ENCODE assay signal across 16 cellular contexts in the genomic region with DNA sequence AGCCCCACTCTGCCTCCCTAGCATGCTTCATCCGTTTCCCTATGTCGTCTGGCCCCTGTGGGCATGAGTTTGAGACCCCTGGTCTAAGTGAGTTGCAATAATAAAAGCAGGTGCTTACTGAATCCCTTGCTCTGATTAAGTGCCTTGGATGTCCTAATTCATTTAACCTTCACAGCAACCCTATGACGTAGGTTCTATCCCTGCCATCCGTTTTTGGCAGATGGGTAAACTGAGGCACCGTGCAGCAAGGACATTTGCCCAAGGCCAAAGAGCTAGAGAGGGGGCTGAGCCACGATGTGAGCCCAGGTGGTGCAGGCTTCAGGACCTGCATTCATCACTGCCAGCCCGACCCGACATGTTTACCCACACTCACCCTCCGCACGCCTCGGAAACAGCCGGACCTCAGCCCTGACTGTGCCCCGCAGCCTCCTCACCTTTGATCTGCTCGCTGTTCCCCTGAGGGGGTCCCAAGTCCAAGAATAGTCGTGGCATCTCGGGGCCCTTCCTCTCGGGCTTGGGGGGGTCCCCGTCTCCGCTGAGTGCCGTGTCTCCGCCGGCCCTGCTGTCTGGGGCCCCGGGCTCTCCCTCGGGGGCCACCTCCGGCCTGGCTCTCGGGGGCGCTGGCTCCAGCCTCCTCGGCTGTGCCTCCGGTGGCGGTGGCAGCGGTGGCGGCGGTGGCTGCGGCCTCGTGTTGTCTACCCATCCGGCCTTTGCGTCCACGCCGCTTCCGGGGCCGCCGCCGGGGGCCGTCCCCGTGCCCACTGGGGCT. TPM values are rescaled to one million over a fixed set of nuclear protein-coding genes. Genes with fewer than 3 reads are reported as not detected.
"Had no signal": no experiment of that assay in that cellular context is flagged by ENCODE, and none has a peak within 500 bp of the region (broad histone marks: within the 10 kb centered on the region; RNA-seq: fewer than 3 reads in every experiment).

No MANE protein-coding gene starts in this region.

- FAIRE-seq: colon, islet of Langerhans had no signal

- DNase-seq: activated CD4-positive, alpha-beta T cell treated with anti-CD3 and anti-CD28 coated beads for 1 hour; activated CD4-positive, alpha-beta T cell treated with anti-CD3 and anti-CD28 coated beads, Interleukin-2, amount 50 U/mL, for 48 hours; activated naive CD8-positive, alpha-beta T cell treated with anti-CD3 and anti-CD28 coated beads, Interleukin-2, amount 50 U/mL, for 24 hours; activated T-cell treated with anti-CD3 and anti-CD28 coated beads, Interleukin-2, amount 50 U/mL, for 72 hours; foreskin melanocyte; head of caudate nucleus; left lung; stimulated activated CD4-positive, alpha-beta T cell treated with anti-CD3 and anti-CD28 coated beads, Interleukin-4, amount 100 ng/mL, for 24 hours; T-helper 9 cell had no signal

- H3K9me3 ChIP-seq: ascending aorta, left lung, ovary had no signal

- H3K4me3 ChIP-seq: ascending aorta, cardiac muscle cell, left lung, ovary had no signal

- H3K4me1 ChIP-seq: ascending aorta had no signal

- H3K27ac ChIP-seq: ascending aorta, cardiac muscle cell, left lung, ovary had no signal

- H3K27me3 ChIP-seq: cardiac muscle cell had no signal

- ATAC-seq: activated naive CD8-positive, alpha-beta T cell treated with anti-CD3 and anti-CD28 coated beads, Interleukin-2, amount 50 U/mL, for 24 hours; activated T-cell treated with anti-CD3 and anti-CD28 coated beads, Interleukin-2, amount 50 U/mL, for 72 hours; left lung had no signal

- H3K36me3 ChIP-seq: ascending aorta, cardiac muscle cell, left lung, ovary had no signal

RNA-seq across cellular contexts. Expression of a gene that starts 54.8 kb away (rescaled TPM):
- total RNA-seq: activated T-cell treated with anti-CD3 and anti-CD28 coated beads, Interleukin-2, amount 50 U/mL, for 72 hours; ascending aorta; cardiac muscle cell; neural crest cell; temporal lobe had no signal
